8 cellular contexts compared by ENCODE assay signal in genomic region chr1:229342305-229342901, GRCh38. TPM values are rescaled to one million over a fixed set of nuclear protein-coding genes. Genes with fewer than 3 reads are reported as not detected.
A peak's percentile ranks its signal among the peaks of the same experiment; 100 is the strongest.
DNase-seq lines count a peak whose midpoint lies in the region; ATAC-seq, FAIRE-seq and TF ChIP-seq lines count a peak whose summit lies in the region.

No MANE protein-coding gene starts in this region.

- no peaks in the 10 kb centered on the region for H3K36me3 ChIP-seq in psoas muscle (ENCODE audit: insufficient read depth in 1 of 2, low read depth in 1 of 2)

- H3K9me3 ChIP-seq in psoas muscle = no peaks in the 10 kb centered on the region

- DNase-seq in GM12891 (ENCODE audit: insufficient read length, low spot score) (peak; percentile 71), NCI-H1092 (lab: John Stamatoyannopoulos, UW) (peak; percentile 87), T-helper 1 cell (peak; percentile 73 to 83 (median 82)), amniotic stem cell (lab: John Stamatoyannopoulos, UW) (peak; percentile 57), left ventricle myocardium superior (peak; percentile 93), psoas muscle (peak; percentile 84 to 92), urothelium cell line (ENCODE audit: low spot score) (peak; percentile 90)

- ATAC-seq in HG02610 (IDR thresholded peaks at IDR 0.05; ENCODE audit: unreplicated experiment) (peak; percentile 75), left ventricle myocardium superior (peak; percentile 98), psoas muscle (peak; percentile 96 to 98 (median 98))

- FAIRE-seq in GM12891 (lab: Jason Lieb, UNC) = peak; percentile 82
- FAIRE-seq in urothelium cell line (lab: Jason Lieb, UNC) = no peak

- 0 to 1% (median 0%) methylated on average over 27 to 73 of the region's 73 CpGs for WGBS in psoas muscle, 3 donors

- no peaks in the 10 kb centered on the region for H3K27me3 ChIP-seq in psoas muscle (ENCODE audit: insufficient read depth in 3 of 3, low read length in 2 of 3)

- peak overlapping the region; percentile 87 for H3K27ac ChIP-seq in psoas muscle

- peak overlapping the region; percentile 90 for H3K4me3 ChIP-seq in psoas muscle

- intact Hi-C loops in left ventricle myocardium superior (cut with micrococcal nuclease) = no loop called here
- intact Hi-C loops in psoas muscle (cut with DNase I) = loop anchor here in 1 of 2 donors (10.0 kb wide), 1 partner anchor 112 kb away; no protein-coding TSS in a partner anchor

- H3K4me1 ChIP-seq in psoas muscle = peaks cover 9% of the 10 kb centered on the region

- no peak for TF ChIP-seq CTCF in psoas muscle (IDR thresholded peaks at IDR 0.05)

- no peak for TF ChIP-seq POLR2A in GM12891 (IDR thresholded peaks at IDR 0.05; ENCODE audit: low read depth, low read length)

TF ChIP-seq in GM12891, 5 proteins besides CTCF, POLR2A, EP300 and RAD21:
- TF ChIP-seq TAF1 (IDR thresholded peaks at IDR 0.05; ENCODE audit: low read depth, low read length) (no peak), SPI1 (IDR thresholded peaks at IDR 0.05; ENCODE audit: low read depth, low read length) (no peak), POU2F2 (IDR thresholded peaks at IDR 0.05; ENCODE audit: low read depth, low read length) (no peak), POLR2AphosphoS5 (IDR thresholded peaks at IDR 0.05; ENCODE audit: low read depth, low read length) (no peak; the same call in 1 of the 2 replicates), PAX5 (IDR thresholded peaks at IDR 0.05; ENCODE audit: insufficient read depth, low read length, severe bottlenecking) (no peak)

RNA-seq across cellular contexts. Expression of gene CCSAP, which starts 0.4 kb away (rescaled TPM):
- polyA plus RNA-seq in GM12891 (2012; ENCODE audit: low read depth, missing spikeins) = 2.1 TPM
- total RNA-seq in left ventricle myocardium superior = 2.1 TPM
- total RNA-seq in psoas muscle = 1 to 10 TPM in 3 of 4 donors, under 1 TPM in 1; 0.85 to 2.2 (median 1.6) TPM
- polyA plus RNA-seq in psoas muscle = 1 to 10 TPM in 1 of 3 donors, under 1 TPM in 2; 0.53 to 1.2 (median 0.70) TPM

Comparison
In these comparisons a context has a peak if more than half of its experiments do, and no peak if none do; other contexts are left out.
1. Peak in every context shown above with its lines: DNase-seq, ATAC-seq, H3K4me3 ChIP-seq and H3K27ac ChIP-seq.